29 cellular contexts compared by ENCODE assay signal in the genomic region with DNA sequence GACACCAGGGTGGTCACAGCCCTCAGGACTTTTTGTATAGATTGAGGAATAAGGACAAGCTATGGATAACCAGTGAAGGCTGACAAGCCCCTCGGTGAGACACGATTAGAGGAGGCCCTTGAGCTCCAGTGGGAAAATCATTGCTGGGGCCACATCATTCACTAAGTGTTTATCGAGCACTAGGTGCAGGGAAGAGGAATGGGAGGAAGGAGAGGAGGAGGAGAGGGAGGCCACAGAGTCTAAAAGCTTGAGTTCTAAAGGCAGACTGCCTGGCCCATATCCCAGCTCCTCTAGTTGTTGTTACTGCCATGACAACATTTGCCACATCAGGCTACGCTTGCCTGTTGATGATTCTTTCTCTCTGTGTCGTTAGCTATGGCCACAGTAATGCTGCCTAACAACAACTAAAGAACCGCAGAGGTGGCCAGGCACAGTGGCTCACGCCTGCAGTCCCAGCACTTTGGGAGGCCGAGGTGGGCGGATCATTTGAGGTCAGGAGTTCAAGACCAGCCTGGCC. TPM values are rescaled to one million over a fixed set of nuclear protein-coding genes. Genes with fewer than 3 reads are reported as not detected.
DNase-seq lines count a peak whose midpoint lies in the region; ATAC-seq, FAIRE-seq and TF ChIP-seq lines count a peak whose summit lies in the region.
"Had no signal": no experiment of that assay in that cellular context is flagged by ENCODE, and none has a peak within 500 bp of the region (broad histone marks: within the 10 kb centered on the region; RNA-seq: fewer than 3 reads in every experiment).

No MANE protein-coding gene starts in this region.

- H3K23ac ChIP-seq in neuronal stem cell (ENCODE audit: low read depth, low read length, poor library complexity) = no peak overlapping the region

- no peak for DNase-seq in HepG2 (ENCODE audit: low spot score)
- DNase-seq in right lobe of liver = no peak
- DNase-seq in astrocyte of the hippocampus (ENCODE audit: low read depth, low spot score) = peak; percentile 2
- peak in 1 of 5 donors; percentile 59 for DNase-seq in heart left ventricle
- no peak for DNase-seq in neuronal stem cell (ENCODE audit: low spot score)
- DNase-seq: CD4-positive, CD25-positive, alpha-beta regulatory T cell; COR-L47; DMS 273 treated with DMSO at 0.1 percent for 48 hours; IMR-90; MV-4-11; NCI-H1105 treated with DMSO at 0.1 percent for 48 hours; NCI-H1694 treated with DMSO at 0.1 percent for 48 hours; NCI-H2081 treated with DMSO at 0.1 percent for 48 hours; NCI-H446; NCI-H526; OCI-M1; SHP77; SW 1271 had no signal

- no peaks in the 10 kb centered on the region for H3K79me1 ChIP-seq in neuronal stem cell (ENCODE audit: low read depth, low read length)

- intact Hi-C loops in HepG2 (cut with micrococcal nuclease; ENCODE audit: unreplicated experiment) = loop anchor here (2.0 kb wide), 1 partner anchor 53 kb away; a partner anchor contains a TSS
- intact Hi-C loops in right lobe of liver (cut with DNase I) = loop anchor here in 1 of 2 donors (10.0 kb wide), 1 partner anchor 213 kb away; a partner anchor contains a TSS
- intact Hi-C loops in heart left ventricle (cut with DNase I) = loop anchor here in 2 of 10 donors (2.0 to 5.0 kb wide), 2 partner anchors 33 to 185 kb away; no protein-coding TSS in a partner anchor

- no TSS peak for BruUV-seq in HepG2 (replicated peaks; lab: Mats Ljungman, UMichigan)

- POLR2A ChIA-PET in HepG2 (lab: Yijun Ruan, JAX) = no interaction called here

- no peak overlapping the region for H2BK120ac ChIP-seq in neuronal stem cell (ENCODE audit: low read depth, low read length)

- peaks cover 0 to 11% of the 10 kb centered on the region in 2 experiments; a peak in 2 of 5 replicates for H3K27me3 ChIP-seq in HepG2 (ENCODE audit: control insufficient read depth in 1 of 2, insufficient read depth in 2 of 2, low read length in 2 of 2)
- H3K27me3 ChIP-seq in right lobe of liver = no peaks in the 10 kb centered on the region
- peaks cover 0 to 17% (median 0%) of the 10 kb centered on the region in 9 donors for H3K27me3 ChIP-seq in heart left ventricle
- H3K27me3 ChIP-seq in neuronal stem cell (ENCODE audit: control insufficient read depth in 3 of 3, insufficient read depth in 3 of 3, low read depth in 1 of 3, low read length in 3 of 3) = peaks cover 0 to 13% (median 2%) of the 10 kb centered on the region in 3 experiments

- peaks cover 8% of the 10 kb centered on the region; the same call in 1 of the 2 replicates for H3K9me3 ChIP-seq in HepG2 (ENCODE audit: low read length)
- H3K9me3 ChIP-seq in right lobe of liver = no peaks in the 10 kb centered on the region
- peaks cover 0 to 16% (median 6%) of the 10 kb centered on the region in 12 donors for H3K9me3 ChIP-seq in heart left ventricle
- peaks cover 2 to 6% of the 10 kb centered on the region in 2 donors for H3K9me3 ChIP-seq in neuronal stem cell (replicated peaks in 1 of 2; ENCODE audit: control insufficient read depth in 2 of 2, insufficient read depth in 1 of 2, low read depth in 1 of 2, low read length in 2 of 2)

- no peak for TF ChIP-seq RAD21 in HepG2 (CRISPR knock-in tag; IDR thresholded peaks at IDR 0.05)

- no peak overlapping the region for H3K4ac ChIP-seq in neuronal stem cell (ENCODE audit: low read length)

- no peak overlapping the region for H2BK5ac ChIP-seq in neuronal stem cell (ENCODE audit: low read length)

- H4K91ac ChIP-seq in neuronal stem cell (ENCODE audit: low read depth, low read length, poor library complexity) = no peak overlapping the region

- no peak overlapping the region for H3K18ac ChIP-seq in neuronal stem cell (ENCODE audit: low read length)

- TF ChIP-seq POLR2A in HepG2 (IDR thresholded peaks at IDR 0.05; ENCODE audit: insufficient read depth in 1 of 2, low read depth in 2 of 2, low read length in 2 of 2) (no peak), right lobe of liver (IDR thresholded peaks at IDR 0.05) (no peak), heart left ventricle (IDR thresholded peaks at IDR 0.05) (no peak)

- CTCF ChIA-PET in HepG2 (lab: Yijun Ruan, JAX; ENCODE audit: low intra/inter-chr PET ratio, low total read pairs) = no interaction called here

- 51% methylated on average over 9 of the region's 9 CpGs for WGBS in HepG2 (ENCODE audit: low lambda C conversion rate)
- WGBS in right lobe of liver (ENCODE audit: insufficient coverage, low coverage, low lambda C conversion rate, missing lambda C conversion rate) = 76% methylated on average over 7 of the region's 9 CpGs
- 68 to 72% (median 71%) methylated on average over 9 of the region's 9 CpGs for WGBS in heart left ventricle, 4 donors
- WGBS in neuronal stem cell (ENCODE audit: extremely low coverage in 2 of 2, insufficient read length in 2 of 2, insufficient replicate concordance in 1 of 2), 2 donors = no CpG with 5 or more reads among the region's 9 CpGs

- ATAC-seq in HepG2 (no peak), right lobe of liver (no peak), heart left ventricle (peak; percentile 50 to 89 (median 80)), esophagus mucosa (no peak), HG03460 (IDR thresholded peaks at IDR 0.05; ENCODE audit: unreplicated experiment) (no peak), GM18909 (IDR thresholded peaks at IDR 0.05; ENCODE audit: poor library complexity, unreplicated experiment) (no peak)
- ATAC-seq: A549 had no signal

- H4K20me1 ChIP-seq in HepG2 (ENCODE audit: insufficient read depth, low read length) = no peaks in the 10 kb centered on the region

- FAIRE-seq in HepG2 (lab: Jason Lieb, UNC) = no peak
- FAIRE-seq: A549, GM12892, H1, RCC 7860 had no signal

- H3K14ac ChIP-seq in neuronal stem cell (ENCODE audit: low read length) = no peak overlapping the region

- no peak for TF ChIP-seq CTCF in HepG2 (CRISPR knock-in tag; IDR thresholded peaks at IDR 0.05)
- no peak for TF ChIP-seq CTCF in right lobe of liver (IDR thresholded peaks at IDR 0.05)
- TF ChIP-seq CTCF in heart left ventricle (IDR thresholded peaks at IDR 0.05) = no peak

- no peaks in the 10 kb centered on the region for H3K36me3 ChIP-seq in HepG2 (replicated peaks in 1 of 2; ENCODE audit: control insufficient read depth in 1 of 2, insufficient read depth in 2 of 2, low read length in 2 of 2)
- H3K36me3 ChIP-seq in right lobe of liver = no peaks in the 10 kb centered on the region
- no peaks in the 10 kb centered on the region for H3K36me3 ChIP-seq in heart left ventricle
- H3K36me3 ChIP-seq in neuronal stem cell (replicated peaks in 1 of 2; ENCODE audit: control insufficient read depth in 2 of 2, insufficient read depth in 2 of 2, low read length in 2 of 2) = no peaks in the 10 kb centered on the region

- H3K4me3 ChIP-seq in HepG2 (replicated peaks in 1 of 3; ENCODE audit: insufficient read depth in 1 of 3, low read depth in 2 of 3, low read length in 3 of 3) (no peak overlapping the region), right lobe of liver (no peak overlapping the region), heart left ventricle (no peak overlapping the region), neuronal stem cell (ENCODE audit: low read length in 2 of 2) (no peak overlapping the region)
- H3K4me3 ChIP-seq: A549 had no signal

- no peak overlapping the region for H3K27ac ChIP-seq in HepG2 (ENCODE audit: extremely low read length, insufficient read depth, low read length)
- no peak overlapping the region for H3K27ac ChIP-seq in right lobe of liver
- peak overlapping the region in 7 of 12 donors; percentile 27 to 68 (median 51) for H3K27ac ChIP-seq in heart left ventricle
- H3K27ac ChIP-seq in neuronal stem cell (replicated peaks; ENCODE audit: low read length) = no peak overlapping the region
- H3K27ac ChIP-seq: A549, HL-60 had no signal

- H2AK5ac ChIP-seq in neuronal stem cell (ENCODE audit: low read depth, low read length) = peak overlapping the region; percentile 8

- TF ChIP-seq EP300 in HepG2 (IDR thresholded peaks at IDR 0.05; ENCODE audit: low read depth in 2 of 2, low read length in 2 of 2) = no peak
- TF ChIP-seq EP300 in HepG2 (CRISPR knock-in tag; IDR thresholded peaks at IDR 0.05; ENCODE audit: borderline replicate concordance) = no peak

- no peak overlapping the region for H2BK12ac ChIP-seq in neuronal stem cell (ENCODE audit: low read length)

- in situ Hi-C loops in HepG2 (cut with HindIII; ENCODE audit: extremely low pct_ligation_motif_present, low pct_unique_long_range_greater_than_20kb) = no loop called here

- H4K8ac ChIP-seq in neuronal stem cell (ENCODE audit: low read depth, low read length) = no peak overlapping the region

- no peak overlapping the region for H2AFZ ChIP-seq in HepG2 (ENCODE audit: low read length)
- H2AFZ ChIP-seq in neuronal stem cell (ENCODE audit: low read length) = no peak overlapping the region

- no peak overlapping the region for H3K9ac ChIP-seq in HepG2 (ENCODE audit: insufficient read depth, low read depth, low read length)
- H3K9ac ChIP-seq in neuronal stem cell (ENCODE audit: low read depth, low read length, poor library complexity) = no peak overlapping the region

- H3K4me2 ChIP-seq in HepG2 (ENCODE audit: low read depth, low read length) = peak overlapping the region; percentile 80
- no peak overlapping the region for H3K4me2 ChIP-seq in neuronal stem cell (ENCODE audit: insufficient read depth, low read length, poor library complexity, severe bottlenecking)
- H3K4me2 ChIP-seq: A549 had no signal

- no peak overlapping the region for H2BK15ac ChIP-seq in neuronal stem cell (ENCODE audit: low read length)

- peaks cover 42% of the 10 kb centered on the region for H3K4me1 ChIP-seq in HepG2 (ENCODE audit: insufficient read depth, low read length)
- H3K4me1 ChIP-seq in right lobe of liver = no peaks in the 10 kb centered on the region
- peaks cover 0 to 21% (median 5%) of the 10 kb centered on the region in 12 donors for H3K4me1 ChIP-seq in heart left ventricle
- peaks cover 0 to 2% of the 10 kb centered on the region in 2 donors for H3K4me1 ChIP-seq in neuronal stem cell (ENCODE audit: control insufficient read depth in 2 of 2, insufficient read depth in 1 of 2, low read depth in 1 of 2, low read length in 2 of 2)

- H3K79me2 ChIP-seq in HepG2 (ENCODE audit: insufficient read depth, low read length) = no peaks in the 10 kb centered on the region

RNA-seq across cellular contexts. Expression of a gene that starts 37.6 kb away (rescaled TPM):
- total RNA-seq in HepG2 (2016; rRNA removed; fragmentation: Illumina TruSeq; extraction: Trizol) = 0.49 and 0.93 TPM in 2 replicates
- total RNA-seq in HepG2 (2016; cell fraction: cytosol; rRNA removed; fragmentation: Illumina TruSeq; extraction: Trizol; ENCODE audit: low read depth) = 0.44 and 1.3 TPM in 2 replicates
- 0.21 and 0.84 TPM in 2 replicates for total RNA-seq in HepG2 (2016; cell fraction: insoluble cytoplasmic fraction; rRNA removed; fragmentation: Illumina TruSeq; extraction: Trizol)
- 1.3 and 1.5 TPM in 2 replicates for total RNA-seq in HepG2 (2016; cell fraction: membrane; rRNA removed; fragmentation: Illumina TruSeq; extraction: Trizol)
- 0.56 and 0.59 TPM in 2 replicates for total RNA-seq in HepG2 (2016; cell fraction: nucleus; rRNA removed; fragmentation: Illumina TruSeq; extraction: Trizol)
- polyA plus RNA-seq in HepG2 (2011; rRNA removed) = 0.53 and 0.59 TPM in 2 replicates
- 0.51 and 1.1 TPM in 2 replicates for polyA plus RNA-seq in HepG2 (2011; cell fraction: cytosol; rRNA removed)
- polyA plus RNA-seq in HepG2 (2011; cell fraction: nucleus; rRNA removed) = 0.71 and 1.1 TPM in 2 replicates
- polyA plus RNA-seq in HepG2 (2012) = 0.76 and 2.3 TPM in 2 replicates
- polyA plus RNA-seq in HepG2 (2016; cell fraction: cytosol; fragmentation: Illumina TruSeq; extraction: Trizol; ENCODE audit: low read depth) = 1.3 TPM in 2 replicates
- 0.97 and 1.0 TPM in 2 replicates for polyA plus RNA-seq in HepG2 (2016; cell fraction: insoluble cytoplasmic fraction; fragmentation: Illumina TruSeq; extraction: Trizol; ENCODE audit: low read depth)
- 1.5 and 1.9 TPM in 2 replicates for polyA plus RNA-seq in HepG2 (2016; cell fraction: membrane; fragmentation: Illumina TruSeq; extraction: Trizol; ENCODE audit: low read depth)
- polyA plus RNA-seq in HepG2 (2016; cell fraction: nucleus; fragmentation: Illumina TruSeq; extraction: Trizol; ENCODE audit: insufficient read depth, low read depth) = 0.95 and 1.3 TPM in 2 replicates
- 0.32 TPM in 1 of 2 replicates, not detected in the other for polyA minus RNA-seq in HepG2 (2011; rRNA and poly(A)+ RNA removed; ENCODE audit: low replicate concordance)
- polyA minus RNA-seq in HepG2 (2011; cell fraction: cytosol; rRNA and poly(A)+ RNA removed) = 0.35 TPM in 1 of 2 replicates, not detected in the other
- polyA minus RNA-seq in HepG2 (2011; cell fraction: nucleus; rRNA and poly(A)+ RNA removed) = not detected in 2 replicates
- not detected for total RNA-seq in right lobe of liver
- total RNA-seq in heart left ventricle = 100 to 1,000 TPM; 132 to 451 (median 247) TPM
- 100 to 1,000 TPM; 153 to 356 TPM for polyA plus RNA-seq in heart left ventricle
- polyA plus RNA-seq in neuronal stem cell (2013, experiment 1 of 2) = 0.13 TPM
- polyA plus RNA-seq in neuronal stem cell (2013, experiment 2 of 2) = 0.08 TPM
- not detected for total RNA-seq in esophagus mucosa
- total RNA-seq: CD4-positive, CD25-positive, alpha-beta regulatory T cell; G401; H1; HT-29; IMR-90 had no signal
- polyA plus RNA-seq: BJ; CD4-positive, CD25-positive, alpha-beta regulatory T cell; H1; IMR-90 had no signal

RNA-seq across cellular contexts. Expression of a gene that starts 53.1 kb away (rescaled TPM):
- total RNA-seq in HepG2 (2016; rRNA removed; fragmentation: Illumina TruSeq; extraction: Trizol) (16.9 and 20.6 TPM in 2 replicates), right lobe of liver (1 to 10 TPM; 4.4 to 8.6 (median 4.8) TPM), heart left ventricle (10 to 100 TPM in 3 of 9 donors, 1 to 10 TPM in 6; 8.0 to 11.7 (median 8.9) TPM), esophagus mucosa (12.9 TPM)
- total RNA-seq in HepG2 (2016; cell fraction: cytosol; rRNA removed; fragmentation: Illumina TruSeq; extraction: Trizol; ENCODE audit: low read depth) = 14.5 and 15.0 TPM in 2 replicates
- 16.1 and 18.2 TPM in 2 replicates for total RNA-seq in HepG2 (2016; cell fraction: insoluble cytoplasmic fraction; rRNA removed; fragmentation: Illumina TruSeq; extraction: Trizol)
- total RNA-seq in HepG2 (2016; cell fraction: membrane; rRNA removed; fragmentation: Illumina TruSeq; extraction: Trizol) = 13.7 and 13.8 TPM in 2 replicates
- total RNA-seq in HepG2 (2016; cell fraction: nucleus; rRNA removed; fragmentation: Illumina TruSeq; extraction: Trizol) = 7.5 and 9.4 TPM in 2 replicates
- polyA plus RNA-seq in HepG2 (2011; rRNA removed) (10.0 and 13.2 TPM in 2 replicates), heart left ventricle (10 to 100 TPM; 11.6 to 18.3 TPM)
- polyA plus RNA-seq in HepG2 (2011; cell fraction: cytosol; rRNA removed) = 10.5 and 11.6 TPM in 2 replicates
- polyA plus RNA-seq in HepG2 (2011; cell fraction: nucleus; rRNA removed) = 6.0 and 6.5 TPM in 2 replicates
- polyA plus RNA-seq in HepG2 (2012) = 7.3 and 9.3 TPM in 2 replicates
- polyA plus RNA-seq in HepG2 (2016; cell fraction: cytosol; fragmentation: Illumina TruSeq; extraction: Trizol; ENCODE audit: low read depth) = 6.4 and 6.5 TPM in 2 replicates
- polyA plus RNA-seq in HepG2 (2016; cell fraction: insoluble cytoplasmic fraction; fragmentation: Illumina TruSeq; extraction: Trizol; ENCODE audit: low read depth) = 14.9 and 16.5 TPM in 2 replicates
- polyA plus RNA-seq in HepG2 (2016; cell fraction: membrane; fragmentation: Illumina TruSeq; extraction: Trizol; ENCODE audit: low read depth) = 5.7 and 6.4 TPM in 2 replicates
- 11.7 and 13.0 TPM in 2 replicates for polyA plus RNA-seq in HepG2 (2016; cell fraction: nucleus; fragmentation: Illumina TruSeq; extraction: Trizol; ENCODE audit: insufficient read depth, low read depth)
- 10.3 and 12.7 TPM in 2 replicates for polyA minus RNA-seq in HepG2 (2011; rRNA and poly(A)+ RNA removed; ENCODE audit: low replicate concordance)
- polyA minus RNA-seq in HepG2 (2011; cell fraction: cytosol; rRNA and poly(A)+ RNA removed) = 3.4 and 4.9 TPM in 2 replicates
- polyA minus RNA-seq in HepG2 (2011; cell fraction: nucleus; rRNA and poly(A)+ RNA removed) = 4.8 and 5.7 TPM in 2 replicates
- 14.8 TPM for polyA plus RNA-seq in neuronal stem cell (2013, experiment 1 of 2)
- polyA plus RNA-seq in neuronal stem cell (2013, experiment 2 of 2) = 14.6 TPM

Comparison
In these comparisons a context has a peak if more than half of its experiments do, and no peak if none do; other contexts are left out.
1. ATAC-seq: peak in heart left ventricle (4 of 4); none in HepG2 (single experiment), right lobe of liver (0 of 4), esophagus mucosa (single experiment), HG03460 (single experiment) and GM18909 (single experiment).
2. H3K27ac ChIP-seq: peak in heart left ventricle (7 of 12); none in HepG2 (single experiment), right lobe of liver (0 of 3) and neuronal stem cell (single experiment).
3. RNA of a gene that starts 37.6 kb away (total RNA-seq): 132 to 451 TPM in heart left ventricle; 0.21 to 1.5 TPM in HepG2, not detected in right lobe of liver and not detected in esophagus mucosa (single experiment); every median in the first group is over 10 times any median in the second.